ENCODE assay signal across 27 cellular contexts in the genomic region with DNA sequence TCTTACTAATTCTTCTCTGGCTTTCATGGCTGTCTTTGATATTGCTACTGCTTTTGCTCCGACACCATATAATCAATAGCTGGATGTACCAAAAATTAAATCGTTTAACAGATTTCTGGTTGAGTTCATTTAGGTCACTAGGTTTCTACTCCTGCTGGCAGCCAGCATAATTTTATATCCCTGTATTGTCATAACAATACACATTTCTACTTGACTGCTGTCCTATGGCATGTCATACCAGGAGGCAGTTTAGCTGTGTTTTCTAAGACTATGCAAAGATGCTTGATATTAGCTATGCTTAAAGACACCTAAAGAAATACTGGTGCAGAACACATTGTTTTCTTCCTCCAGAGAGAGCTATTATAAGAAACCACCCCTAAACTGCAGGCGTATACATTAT.
DNase-seq lines count a peak whose midpoint lies in the region; TF ChIP-seq lines count a peak whose summit lies in the region.
"Had no signal": no experiment of that assay in that cellular context is flagged by ENCODE, and none has a peak within 500 bp of the region (broad histone marks: within the 10 kb centered on the region; RNA-seq: fewer than 3 reads in every experiment).

No MANE protein-coding gene starts in this region.

- no peak for TF ChIP-seq RAD21 in neural cell (conservative IDR thresholded peaks at IDR 0.05)

- no peaks in the 10 kb centered on the region for H4K20me1 ChIP-seq in neural cell (ENCODE audit: insufficient read depth)
- H4K20me1 ChIP-seq: BLaER1; BLaER1 treated with 17β-estradiol and CSF1 and Interleukin-3, amounts not matched to agents 10 nM and 100 nM had no signal

- H3K27ac ChIP-seq in neural cell (ENCODE audit: low read length) = no peak overlapping the region
- H3K27ac ChIP-seq: 22Rv1; A549; BLaER1; BLaER1 treated with 17β-estradiol and CSF1 and Interleukin-3, amounts not matched to agents 10 nM and 100 nM; C4-2B had no signal

- peak overlapping the region; percentile 4 for H3K4me3 ChIP-seq in neural cell (ENCODE audit: low read length)
- H3K4me3 ChIP-seq: A549; BLaER1; BLaER1 treated with 17β-estradiol and CSF1 and Interleukin-3, amounts not matched to agents 10 nM and 100 nM had no signal

- no peaks in the 10 kb centered on the region for H3F3A ChIP-seq in neural cell (ENCODE audit: insufficient read depth, low read length, poor library complexity, severe bottlenecking)

- TF ChIP-seq CTCF in neural cell (IDR thresholded peaks at IDR 0.05; ENCODE audit: poor library complexity, severe bottlenecking) = no peak

- peak; percentile 77 for TF ChIP-seq EP300 in neural cell (conservative IDR thresholded peaks at IDR 0.05; ENCODE audit: poor library complexity, severe bottlenecking)

- H3K9me2 ChIP-seq in neural cell (ENCODE audit: insufficient read depth, low read length) = no peaks in the 10 kb centered on the region

- H3K9ac ChIP-seq in neural cell (ENCODE audit: low read length) = no peak overlapping the region
- H3K9ac ChIP-seq: BLaER1; BLaER1 treated with 17β-estradiol and CSF1 and Interleukin-3, amounts not matched to agents 10 nM and 100 nM had no signal

- no peak overlapping the region for H2AFZ ChIP-seq in neural cell (ENCODE audit: low read depth, low read length)

- H3K9me3 ChIP-seq in neural cell (ENCODE audit: low read length) = no peaks in the 10 kb centered on the region
- H3K9me3 ChIP-seq: A549; BE2C; BLaER1; BLaER1 treated with 17β-estradiol and CSF1 and Interleukin-3, amounts not matched to agents 10 nM and 100 nM; Caco-2 had no signal

- no peaks in the 10 kb centered on the region for H3K27me3 ChIP-seq in neural cell (ENCODE audit: insufficient read depth, low read depth, low read length)
- H3K27me3 ChIP-seq: BE2C; BLaER1; BLaER1 treated with 17β-estradiol and CSF1 and Interleukin-3, amounts not matched to agents 10 nM and 100 nM had no signal

- H3K36me3 ChIP-seq in neural cell (ENCODE audit: insufficient read depth, low read length) = no peaks in the 10 kb centered on the region
- H3K36me3 ChIP-seq: BE2C; BLaER1; BLaER1 treated with 17β-estradiol and CSF1 and Interleukin-3, amounts not matched to agents 10 nM and 100 nM had no signal

- H3K4me2 ChIP-seq in neural cell (ENCODE audit: low read length) = peak overlapping the region; percentile 31
- H3K4me2 ChIP-seq: A549; BLaER1; BLaER1 treated with 17β-estradiol and CSF1 and Interleukin-3, amounts not matched to agents 10 nM and 100 nM had no signal

- DNase-seq in stimulated activated CD8-positive, alpha-beta memory T cell treated with anti-CD3 and anti-CD28 coated beads, Interleukin-4, amount 100 ng/mL, for 48 hours = no peak
- DNase-seq: 8988T; ACHN; AML-193; BE2C; C1 segment of cervical spinal cord; Caco-2; Calu3; CD4-positive, alpha-beta memory T cell; CD4-positive, alpha-beta T cell; CD4-positive, CD25-positive, alpha-beta regulatory T cell; CD8-positive, alpha-beta memory T cell; CD8-positive, alpha-beta T cell; COR-L47; DMS 273 treated with DMSO at 0.1 percent for 48 hours; DMS153; DMS53; DMS79; DMS79 treated with DMSO at 0.1 percent for 48 hours; DND-41; EL had no signal

- no peaks in the 10 kb centered on the region for H3K79me2 ChIP-seq in neural cell (replicated peaks; ENCODE audit: insufficient read depth, low read length)

TF ChIP-seq in neural cell, 6 proteins besides CTCF, POLR2A, EP300 and RAD21:
- TF ChIP-seq POLR2AphosphoS5 (IDR thresholded peaks at IDR 0.05) = peak; percentile 61
- TF ChIP-seq REST (IDR thresholded peaks at IDR 0.05; ENCODE audit: borderline replicate concordance) = no peak
- TF ChIP-seq EZH2 (IDR thresholded peaks at IDR 0.05; ENCODE audit: borderline replicate concordance, insufficient read depth, low read length, poor library complexity, severe bottlenecking) = no peak
- no peak for TF ChIP-seq SMC3 (conservative IDR thresholded peaks at IDR 0.05; ENCODE audit: poor library complexity)
- TF ChIP-seq MXI1 (conservative IDR thresholded peaks at IDR 0.05; ENCODE audit: poor library complexity, severe bottlenecking) = no peak
